In the genomic region with DNA sequence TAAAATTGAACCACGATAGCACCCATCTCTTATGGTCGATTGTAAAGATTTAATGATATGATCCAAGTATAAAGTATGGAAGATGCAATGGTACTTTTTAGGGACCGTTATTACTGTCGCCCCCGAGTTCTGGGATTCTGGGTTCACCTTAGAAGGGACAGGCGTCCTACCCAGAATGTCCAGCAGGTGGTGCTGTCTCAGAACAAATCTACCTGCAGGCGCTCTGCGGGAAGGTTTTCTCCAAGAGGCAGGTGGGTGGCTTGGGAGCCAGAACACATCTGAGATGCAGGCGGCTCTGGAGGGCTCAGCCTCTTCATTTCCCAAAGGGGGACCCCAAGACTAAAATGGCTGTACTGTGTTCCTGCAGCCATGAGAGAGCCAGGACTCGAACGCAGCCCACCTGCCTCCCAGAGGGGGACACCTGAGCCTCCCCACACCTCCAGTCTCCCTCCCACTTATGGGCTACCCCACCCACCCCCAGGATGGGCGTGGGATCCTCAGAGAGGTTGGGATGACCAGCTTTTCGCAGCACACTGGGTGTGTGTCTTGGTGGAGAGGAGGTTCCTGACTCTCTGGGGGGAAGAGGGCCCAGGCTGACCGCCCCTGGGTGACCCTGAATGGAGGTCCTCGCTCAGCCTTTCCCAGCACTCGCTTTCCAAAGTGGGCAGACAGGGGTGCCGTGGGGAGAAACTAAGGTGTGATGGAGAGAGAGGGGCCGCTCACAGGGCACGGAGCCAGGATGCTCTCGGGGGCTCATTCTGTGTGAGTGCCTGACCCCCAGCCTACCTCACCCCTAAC, we compare ENCODE assay signal across 8 cellular contexts. TPM values are rescaled to one million over a fixed set of nuclear protein-coding genes. Genes with fewer than 3 reads are reported as not detected.
DNase-seq lines count a peak whose midpoint lies in the region; ATAC-seq lines count a peak whose summit lies in the region.

No MANE protein-coding gene starts in this region.

- H3K9me3 ChIP-seq in SJSA1 (replicated peaks): no peaks in the 10 kb centered on the region

- no peak overlapping the region for H3K27ac ChIP-seq in SJSA1

- no peaks in the 10 kb centered on the region for H3K9me3 Mint-ChIP-seq in activated naive CD8-positive, alpha-beta T cell treated with anti-CD3 and anti-CD28 coated beads for 36 hours

- no peak overlapping the region for H3K4me3 Mint-ChIP-seq in activated naive CD8-positive, alpha-beta T cell treated with anti-CD3 and anti-CD28 coated beads for 36 hours

- H3K4me3 ChIP-seq in Jurkat, Clone E6-1 (ENCODE audit: low read length): no peak overlapping the region
- no peak overlapping the region for H3K4me3 ChIP-seq in SJSA1

- H3K36me3 ChIP-seq in SJSA1: no peaks in the 10 kb centered on the region

- no peaks in the 10 kb centered on the region; the same call in 1 of the 2 replicates for H3K27me3 ChIP-seq in SJSA1 (replicated peaks)

- peaks cover 39% of the 10 kb centered on the region for H3K27me3 Mint-ChIP-seq in activated naive CD8-positive, alpha-beta T cell treated with anti-CD3 and anti-CD28 coated beads for 36 hours

- DNase-seq in D341Med (ENCODE audit: low spot score): peak; percentile 80
- DNase-seq in Jurkat, Clone E6-1 (ENCODE audit: low read depth, low spot score): peak; percentile 46
- DNase-seq in SJSA1 (ENCODE audit: low read depth in 1 of 2, low spot score in 2 of 2): peak; percentile 37 to 75
- peak; percentile 64 for DNase-seq in activated naive CD8-positive, alpha-beta T cell treated with anti-CD3 and anti-CD28 coated beads for 36 hours
- DNase-seq in left ventricle myocardium superior: peak; percentile 83
- DNase-seq in sciatic nerve (ENCODE audit: low spot score): peak; percentile 88

- no peak overlapping the region for H3K27ac Mint-ChIP-seq in activated naive CD8-positive, alpha-beta T cell treated with anti-CD3 and anti-CD28 coated beads for 36 hours

- intact Hi-C loops in left ventricle myocardium superior (cut with micrococcal nuclease): loop anchor here (5.0 kb wide), 2 partner anchors 122 to 327 kb away; no protein-coding TSS in a partner anchor
- intact Hi-C loops in sciatic nerve (cut with DNase I): loop anchor here (10.0 kb wide), 2 partner anchors 246 to 324 kb away; no protein-coding TSS in a partner anchor

- H3K36me3 Mint-ChIP-seq in activated naive CD8-positive, alpha-beta T cell treated with anti-CD3 and anti-CD28 coated beads for 36 hours: no peaks in the 10 kb centered on the region

- peak; percentile 45 for ATAC-seq in left ventricle myocardium superior
- peak; percentile 55 for ATAC-seq in sciatic nerve
- ATAC-seq in GM19351 (IDR thresholded peaks at IDR 0.05; ENCODE audit: unreplicated experiment): no peak
- ATAC-seq in HG02852 (IDR thresholded peaks at IDR 0.05; ENCODE audit: unreplicated experiment): no peak

- no peaks in the 10 kb centered on the region for H3K4me1 ChIP-seq in SJSA1 (replicated peaks)

- peaks cover 3% of the 10 kb centered on the region for H3K4me1 Mint-ChIP-seq in activated naive CD8-positive, alpha-beta T cell treated with anti-CD3 and anti-CD28 coated beads for 36 hours

RNA-seq across cellular contexts. Expression of gene CORO2B, which starts 28.1 kb away (rescaled TPM):
- polyA plus RNA-seq in Jurkat, Clone E6-1 (2012; ENCODE audit: insufficient read depth, insufficient read length): not detected
- total RNA-seq in SJSA1 (2014; rRNA removed; shearing (Covaris generic)): not detected in 2 replicates
- not detected for total RNA-seq in activated naive CD8-positive, alpha-beta T cell treated with anti-CD3 and anti-CD28 coated beads for 36 hours
- total RNA-seq in left ventricle myocardium superior (5.9 TPM), sciatic nerve (10.2 TPM)

Comparison
In these comparisons a context has a peak if more than half of its experiments do, and no peak if none do; other contexts are left out.
1. ATAC-seq: peak in left ventricle myocardium superior (single experiment) and sciatic nerve (single experiment); none in GM19351 (single experiment) and HG02852 (single experiment).
2. Peak in every context shown above with its lines, with median percentiles within 50 percentile points of each other: DNase-seq.